ENCODE assay signal across 8 cellular contexts in genomic region chr9:91422832-91423711, GRCh38. TPM values are rescaled to one million over a fixed set of nuclear protein-coding genes. Genes with fewer than 3 reads are reported as not detected.
DNase-seq lines count a peak whose midpoint lies in the region; ATAC-seq, FAIRE-seq and TF ChIP-seq lines count a peak whose summit lies in the region.

No MANE protein-coding gene starts in this region.

- H3K4me1 Mint-ChIP-seq in activated CD8-positive, alpha-beta memory T cell treated with anti-CD3 and anti-CD28 coated beads, Interleukin-2, amount 10 ng/mL, durations not matched to agents 7 days and 5 days = peaks cover 57% of the 10 kb centered on the region
- peaks cover 63% of the 10 kb centered on the region for H3K4me1 Mint-ChIP-seq in stimulated activated memory B cell treated with anti-CD40 and anti-IgM and Interleukin-4, amounts not matched to agents 10 μg/mL and 1 μg/mL and 100 μg/mL, for 72 hours

- H3K36me3 ChIP-seq in H1 (ENCODE audit: control insufficient read depth in 2 of 4, insufficient read depth in 4 of 4, low read length in 3 of 4) (no peaks in the 10 kb centered on the region), mesenchymal stem cell (ENCODE audit: control insufficient read depth in 1 of 2, insufficient read depth in 2 of 2, low read depth in 1 of 2, low read length in 2 of 2) (no peaks in the 10 kb centered on the region)

- H3K18ac ChIP-seq in H1 (ENCODE audit: extremely low read depth, low read length) = no peak overlapping the region
- H3K18ac ChIP-seq in mesenchymal stem cell (ENCODE audit: low read depth in 1 of 2, low read length in 2 of 2) = peak overlapping the region; percentile 85 to 93

- no peaks in the 10 kb centered on the region for H3K9me3 Mint-ChIP-seq in activated CD8-positive, alpha-beta memory T cell treated with anti-CD3 and anti-CD28 coated beads, Interleukin-2, amount 10 ng/mL, durations not matched to agents 7 days and 5 days (ENCODE audit: low read depth)
- no peaks in the 10 kb centered on the region for H3K9me3 Mint-ChIP-seq in stimulated activated memory B cell treated with anti-CD40 and anti-IgM and Interleukin-4, amounts not matched to agents 10 μg/mL and 1 μg/mL and 100 μg/mL, for 72 hours

- H3K79me1 ChIP-seq in H1 (ENCODE audit: low read depth, low read length) = peaks cover 5% of the 10 kb centered on the region; the same call in 1 of the 2 replicates
- H3K79me1 ChIP-seq in mesenchymal stem cell (replicated peaks; ENCODE audit: low read length, poor library complexity, severe bottlenecking) = peaks cover 1% of the 10 kb centered on the region

- no peak overlapping the region for H2BK20ac ChIP-seq in H1 (ENCODE audit: low read length)

- peak overlapping the region; percentile 95 for H3K27ac Mint-ChIP-seq in activated CD8-positive, alpha-beta memory T cell treated with anti-CD3 and anti-CD28 coated beads, Interleukin-2, amount 10 ng/mL, durations not matched to agents 7 days and 5 days
- peak overlapping the region; percentile 90 for H3K27ac Mint-ChIP-seq in stimulated activated memory B cell treated with anti-CD40 and anti-IgM and Interleukin-4, amounts not matched to agents 10 μg/mL and 1 μg/mL and 100 μg/mL, for 72 hours

- TF ChIP-seq EP300 in H1 (IDR thresholded peaks at IDR 0.05; ENCODE audit: borderline replicate concordance in 1 of 2, low read depth in 2 of 2, low read length in 2 of 2) = no peak

- H3K23me2 ChIP-seq in H1 (ENCODE audit: low read depth, low read length) = peaks cover 13% of the 10 kb centered on the region

- CTCF ChIA-PET in activated CD8-positive, alpha-beta memory T cell treated with anti-CD3 and anti-CD28 coated beads, Interleukin-2, amount 10 ng/mL, durations not matched to agents 7 days and 5 days (lab: Charles Lee) = interaction anchor here (0.7 to 9.0 kb wide), 15 partner anchors 12 to 507 kb away, joined by 3 to 120 read pairs (median 4); no protein-coding TSS in a partner anchor
- CTCF ChIA-PET in H1 (lab: Charles Lee; ENCODE audit: partially characterized antibody) = interaction anchor here (0.8 to 4.2 kb wide), 3 partner anchors 134 to 508 kb away, joined by 3 to 45 read pairs (median 4); no protein-coding TSS in a partner anchor

- H3K27ac ChIP-seq in H1 (ENCODE audit: low read depth, low read length) = 0 out of 2 replicates have a peak overlapping the region, but pooled peaks have one; percentile 33
- peak overlapping the region; percentile 70 for H3K27ac ChIP-seq in mesenchymal stem cell (ENCODE audit: low read length, poor library complexity, severe bottlenecking)

- TF ChIP-seq POLR2A in H1 (IDR thresholded peaks at IDR 0.05; ENCODE audit: control extremely low read depth in 1 of 2, low read depth in 2 of 2, low read length in 2 of 2) = no peak

- no peak overlapping the region for H3K56ac ChIP-seq in H1 (replicated peaks; ENCODE audit: insufficient read length, low read depth, low read length)

- H2BK120ac ChIP-seq in H1 (replicated peaks; ENCODE audit: low read depth, low read length) (no peak overlapping the region), mesenchymal stem cell (ENCODE audit: low read depth, low read length) (peak overlapping the region; percentile 69)

- H3K14ac ChIP-seq in H1 (ENCODE audit: insufficient read length) (no peak overlapping the region), mesenchymal stem cell (ENCODE audit: low read length in 2 of 2) (peak overlapping the region in 1 of 2 experiments; percentile 69)

- H3K27me3 ChIP-seq in H1 (replicated peaks in 1 of 4; ENCODE audit: control insufficient read depth in 3 of 4, extremely low read depth in 1 of 4, insufficient read depth in 3 of 4, low read length in 3 of 4) = peaks cover 2 to 45% (median 30%) of the 10 kb centered on the region in 4 experiments
- no peaks in the 10 kb centered on the region for H3K27me3 ChIP-seq in mesenchymal stem cell (ENCODE audit: control insufficient read depth in 1 of 2, insufficient read depth in 1 of 2, low read length in 2 of 2)

- H3K4me3 ChIP-seq in H1 (ENCODE audit: extremely low read depth in 1 of 4, insufficient read depth in 2 of 4, low read depth in 3 of 4, low read length in 4 of 4) = peak overlapping the region; percentile 58 to 97 (median 82)
- H3K4me3 ChIP-seq in mesenchymal stem cell (ENCODE audit: insufficient read depth in 1 of 2, low read depth in 1 of 2, low read length in 2 of 2) = peak overlapping the region; percentile 78 to 81

- H4K20me1 ChIP-seq in H1 (replicated peaks in 1 of 2; ENCODE audit: control insufficient read depth in 1 of 2, insufficient read depth in 2 of 2, low read length in 2 of 2) = peaks cover 14 to 18% of the 10 kb centered on the region in 2 experiments

- peak in 2 of 3 experiments; percentile 24 to 34; a peak in 2 of 4 replicates for TF ChIP-seq CTCF in H1 (IDR thresholded peaks at IDR 0.05; ENCODE audit: control extremely low read depth in 1 of 3, insufficient read depth in 1 of 3, low read depth in 1 of 3, low read length in 3 of 3)

- H3K79me2 ChIP-seq in H1 (ENCODE audit: control insufficient read depth in 1 of 2, insufficient read depth in 2 of 2, low read length in 2 of 2) = peaks cover 0 to 39% of the 10 kb centered on the region in 2 experiments; a peak in 3 of 4 replicates

- H3K9ac ChIP-seq in H1 (replicated peaks in 1 of 4; ENCODE audit: extremely low read depth in 1 of 4, low read depth in 3 of 4, low read length in 3 of 4) (peak overlapping the region; percentile 14 to 81 (median 49); a peak in 3 of 7 replicates), mesenchymal stem cell (ENCODE audit: low read length) (peak overlapping the region; percentile 100)

- POLR2A ChIA-PET in H1 (lab: Charles Lee; ENCODE audit: partially characterized antibody) = interaction anchor here (1.1 to 1.7 kb wide), 4 partner anchors 13 to 527 kb away, joined by 3 to 6 read pairs (median 3); no protein-coding TSS in a partner anchor

- no peaks in the 10 kb centered on the region for H3K27me3 Mint-ChIP-seq in activated CD8-positive, alpha-beta memory T cell treated with anti-CD3 and anti-CD28 coated beads, Interleukin-2, amount 10 ng/mL, durations not matched to agents 7 days and 5 days
- peaks cover 3% of the 10 kb centered on the region for H3K27me3 Mint-ChIP-seq in stimulated activated memory B cell treated with anti-CD40 and anti-IgM and Interleukin-4, amounts not matched to agents 10 μg/mL and 1 μg/mL and 100 μg/mL, for 72 hours

- H3K4ac ChIP-seq in H1 (replicated peaks; ENCODE audit: insufficient read length, low read depth, low read length) (no peak overlapping the region), mesenchymal stem cell (ENCODE audit: low read depth in 1 of 2, low read length in 2 of 2) (peak overlapping the region in 1 of 2 experiments; percentile 87)

- H2BK15ac ChIP-seq in H1 (ENCODE audit: low read length) (no peak overlapping the region), mesenchymal stem cell (ENCODE audit: low read depth, poor library complexity, severe bottlenecking) (peak overlapping the region; percentile 67)

- peak in 1 of 2 experiments; percentile 5; a peak in 1 of 4 replicates for TF ChIP-seq RAD21 in H1 (IDR thresholded peaks at IDR 0.05 in 1 of 2, conservative IDR thresholded peaks at IDR 0.05 in 1 of 2; ENCODE audit: low read depth in 2 of 2, low read length in 2 of 2)

- DNase-seq in SIG-M5 treated with dmso at 0.1 percent for 504 hours (lab: John Stamatoyannopoulos, UW; ENCODE audit: unreplicated experiment) = peak; percentile 59
- DNase-seq in SIG-M5 (lab: John Stamatoyannopoulos, UW) = no peak
- peak; percentile 43 for DNase-seq in NCI-H2227 treated with DMSO at 0.1 percent for 48 hours (lab: John Stamatoyannopoulos, UW)
- DNase-seq in activated CD8-positive, alpha-beta memory T cell treated with anti-CD3 and anti-CD28 coated beads, Interleukin-2, amount 10 ng/mL, durations not matched to agents 7 days and 5 days = peak; percentile 82
- DNase-seq in H1 (ENCODE audit: low read depth in 1 of 2, low spot score in 2 of 2) = peak in 1 of 2 experiments; percentile 72
- peak; percentile 94 for DNase-seq in mesenchymal stem cell

- ATAC-seq in HG02885 (IDR thresholded peaks at IDR 0.05; ENCODE audit: poor library complexity, unreplicated experiment) = peak; percentile 44
- peak; percentile 34 for ATAC-seq in activated CD8-positive, alpha-beta memory T cell treated with anti-CD3 and anti-CD28 coated beads, Interleukin-2, amount 10 ng/mL, durations not matched to agents 7 days and 5 days
- peak; percentile 51 for ATAC-seq in stimulated activated memory B cell treated with anti-CD40 and anti-IgM and Interleukin-4, amounts not matched to agents 10 μg/mL and 1 μg/mL and 100 μg/mL, for 72 hours

- peak overlapping the region; percentile 86 for H3K4me3 Mint-ChIP-seq in activated CD8-positive, alpha-beta memory T cell treated with anti-CD3 and anti-CD28 coated beads, Interleukin-2, amount 10 ng/mL, durations not matched to agents 7 days and 5 days
- peak overlapping the region; percentile 92 for H3K4me3 Mint-ChIP-seq in stimulated activated memory B cell treated with anti-CD40 and anti-IgM and Interleukin-4, amounts not matched to agents 10 μg/mL and 1 μg/mL and 100 μg/mL, for 72 hours

- no peak overlapping the region for H2BK5ac ChIP-seq in H1 (ENCODE audit: low read depth, low read length)
- H2BK5ac ChIP-seq in mesenchymal stem cell (ENCODE audit: low read depth, low read length, poor library complexity, severe bottlenecking) = peak overlapping the region; percentile 58

- H2BK12ac ChIP-seq in H1 (ENCODE audit: low read depth, low read length) (no peak overlapping the region), mesenchymal stem cell (ENCODE audit: low read length in 2 of 2) (peak overlapping the region; percentile 38 to 40)

- H2AK5ac ChIP-seq in H1 (ENCODE audit: low read depth, low read length) (no peak overlapping the region), mesenchymal stem cell (ENCODE audit: low read length, severe bottlenecking) (no peak overlapping the region)

- H3K9me3 ChIP-seq in H1 (ENCODE audit: insufficient read depth in 2 of 2, low read depth in 1 of 2, low read length in 1 of 2) (no peaks in the 10 kb centered on the region), mesenchymal stem cell (ENCODE audit: control insufficient read depth, low read length) (no peaks in the 10 kb centered on the region)

- H3K36me3 Mint-ChIP-seq in activated CD8-positive, alpha-beta memory T cell treated with anti-CD3 and anti-CD28 coated beads, Interleukin-2, amount 10 ng/mL, durations not matched to agents 7 days and 5 days = peaks cover 22% of the 10 kb centered on the region
- H3K36me3 Mint-ChIP-seq in stimulated activated memory B cell treated with anti-CD40 and anti-IgM and Interleukin-4, amounts not matched to agents 10 μg/mL and 1 μg/mL and 100 μg/mL, for 72 hours = peaks cover 29% of the 10 kb centered on the region

- no peak overlapping the region for H4K8ac ChIP-seq in H1 (ENCODE audit: extremely low read depth, insufficient read depth, low read length)
- H4K8ac ChIP-seq in mesenchymal stem cell (ENCODE audit: low read length) = peak overlapping the region; percentile 38

- FAIRE-seq in H1 (lab: Jason Lieb, UNC) = no peak

- H3K4me2 ChIP-seq in H1 (ENCODE audit: insufficient read depth in 1 of 2, low read depth in 2 of 2, low read length in 2 of 2) (peak overlapping the region; percentile 86 to 91), mesenchymal stem cell (ENCODE audit: low read length, poor library complexity, severe bottlenecking) (peak overlapping the region; percentile 99)

- H4K5ac ChIP-seq in H1 (ENCODE audit: insufficient read length, low read depth, low read length) = no peak overlapping the region

- H4K91ac ChIP-seq in H1 (replicated peaks; ENCODE audit: insufficient read length, low read length) = no peak overlapping the region
- no peak overlapping the region for H4K91ac ChIP-seq in mesenchymal stem cell (ENCODE audit: low read length)

- H2AFZ ChIP-seq in H1 (ENCODE audit: low read length) (0 out of 2 replicates have a peak overlapping the region, but pooled peaks have one; percentile 46), mesenchymal stem cell (ENCODE audit: low read depth, low read length) (peak overlapping the region; percentile 64)

- 3% methylated on average over 56 of the region's 74 CpGs; no CpG with 5 or more reads in 1 of the 2 experiments for WGBS in H1 (ENCODE audit: extremely low coverage in 1 of 2, insufficient coverage in 1 of 2, insufficient read length in 1 of 2, insufficient replicate concordance in 2 of 2, low coverage in 1 of 2, low lambda C conversion rate in 2 of 2, missing lambda C conversion rate in 1 of 2), 2 experiments
- 2% methylated on average over 45 of the region's 74 CpGs for WGBS in mesenchymal stem cell

- H3K4me1 ChIP-seq in H1 (replicated peaks in 1 of 4; ENCODE audit: control insufficient read depth in 3 of 4, insufficient read depth in 4 of 4, low read length in 3 of 4) (peaks cover 2 to 9% (median 4%) of the 10 kb centered on the region in 4 experiments; a peak in 4 of 7 replicates), mesenchymal stem cell (ENCODE audit: control insufficient read depth, insufficient read depth, low read depth, low read length) (peaks cover 14% of the 10 kb centered on the region)

- H3K23ac ChIP-seq in H1 (ENCODE audit: insufficient read length) (no peak overlapping the region), mesenchymal stem cell (ENCODE audit: low read length in 2 of 2) (no peak overlapping the region)

RNA-seq across cellular contexts. Expression of gene NFIL3, which starts 0.6 kb away (rescaled TPM):
- 10 to 100 TPM; 71.1 to 87.3 TPM for total RNA-seq in activated CD8-positive, alpha-beta memory T cell treated with anti-CD3 and anti-CD28 coated beads, Interleukin-2, amount 10 ng/mL, durations not matched to agents 7 days and 5 days
- total RNA-seq in H1 (2021; fragmentation: NEBNext Ultra II Directional; extraction: Animal tissue kit (Norgen Biotek cat#: 25700)) = 11.9 and 13.5 TPM in 2 replicates
- polyA plus RNA-seq in H1 (2011; rRNA removed) = 2.7 and 3.4 TPM in 2 replicates
- 4.4 TPM for polyA plus RNA-seq in H1 (2011; cell fraction: cytosol; rRNA removed)
- 2.6 TPM for polyA plus RNA-seq in H1 (2011; cell fraction: nucleus; rRNA removed)
- polyA plus RNA-seq in H1 (2012, experiment 1 of 2) = 8.6 to 16.7 TPM (median 9.6 TPM) in 4 replicates
- 2.5 TPM for polyA plus RNA-seq in H1 (2012, experiment 2 of 2)
- polyA plus RNA-seq in H1 (2013, experiment 1 of 2) = 7.8 TPM
- 7.8 TPM for polyA plus RNA-seq in H1 (2013, experiment 2 of 2)
- 3.8 TPM in 2 replicates for polyA minus RNA-seq in H1 (2011; rRNA and poly(A)+ RNA removed)
- polyA minus RNA-seq in H1 (2011; cell fraction: cytosol; rRNA and poly(A)+ RNA removed) = 6.2 TPM
- polyA minus RNA-seq in H1 (2011; cell fraction: nucleus; rRNA and poly(A)+ RNA removed) = 5.0 TPM
- 19.1 TPM for polyA plus RNA-seq in mesenchymal stem cell (2013, experiment 1 of 2)
- polyA plus RNA-seq in mesenchymal stem cell (2013, experiment 2 of 2) = 19.4 TPM
